Comparison of ENCODE assay signal across 7 cellular contexts in the genomic region with DNA sequence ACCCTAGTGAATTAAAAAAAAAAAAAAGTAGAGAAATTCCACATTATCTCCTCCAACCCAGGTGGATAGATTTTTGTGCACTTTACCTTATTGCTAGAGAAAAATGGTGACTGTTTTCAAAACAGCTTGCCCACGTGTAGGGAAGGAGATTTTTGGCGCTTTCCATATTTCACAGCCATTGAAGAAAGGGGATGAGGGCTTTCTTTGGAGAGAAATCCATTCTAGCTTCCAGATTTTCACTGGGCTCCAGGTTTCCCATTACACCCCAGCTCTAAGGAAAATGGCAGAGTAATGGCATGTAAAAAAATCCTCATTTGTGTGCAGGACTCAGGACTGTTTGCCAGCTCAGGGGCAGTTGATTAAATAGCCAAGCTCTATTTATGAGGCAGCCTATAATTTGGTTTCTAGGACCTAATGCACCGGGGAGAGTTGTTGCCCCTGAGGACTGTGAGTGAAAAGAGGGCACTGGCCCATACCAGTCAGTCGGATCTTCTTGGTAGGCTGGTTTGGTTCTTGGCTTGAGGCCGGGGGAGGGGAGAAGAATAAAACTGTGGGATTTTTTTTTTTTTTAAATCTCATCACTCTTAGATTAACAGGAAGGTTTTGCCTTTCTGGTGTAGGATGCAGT. TPM values are rescaled to one million over a fixed set of nuclear protein-coding genes. Genes with fewer than 3 reads are reported as not detected.
DNase-seq lines count a peak whose midpoint lies in the region; ATAC-seq, FAIRE-seq and TF ChIP-seq lines count a peak whose summit lies in the region.

No MANE protein-coding gene starts in this region.

- no peaks in the 10 kb centered on the region for H3K27me3 ChIP-seq in small intestine (ENCODE audit: control insufficient read depth in 2 of 2, insufficient read depth in 2 of 2, low read length in 2 of 2)

- no peaks in the 10 kb centered on the region for H3K27me3 Mint-ChIP-seq in T-cell

- no peak for TF ChIP-seq CTCF in HFF-Myc (IDR thresholded peaks at IDR 0.05; ENCODE audit: low read depth, low read length, missing control alignments)
- no peak for TF ChIP-seq CTCF in fibroblast of the aortic adventitia (IDR thresholded peaks at IDR 0.05; ENCODE audit: insufficient read depth, low read length)

- no peak for FAIRE-seq in small intestine (lab: Jason Lieb, UNC)

- peaks cover 31 to 38% (median 34%) of the 10 kb centered on the region in 3 donors for H3K4me1 Mint-ChIP-seq in T-cell

- POLR2A ChIA-PET in T-cell (lab: Charles Lee): interaction anchor here (1.1 to 1.2 kb wide), 2 partner anchors 23 to 51 kb away, joined by 3 to 4 read pairs; no protein-coding TSS in a partner anchor

- H3K9me3 Mint-ChIP-seq in T-cell: no peaks in the 10 kb centered on the region

- peak overlapping the region; percentile 84 to 94 for H3K27ac ChIP-seq in small intestine (ENCODE audit: low read depth in 1 of 2, low read length in 1 of 2)

- peak overlapping the region; percentile 93 to 97 for H3K27ac Mint-ChIP-seq in T-cell

- H3K36me3 Mint-ChIP-seq in T-cell: no peaks in the 10 kb centered on the region

- peak overlapping the region in 2 of 3 donors; percentile 92 to 94 for H3K4me3 Mint-ChIP-seq in T-cell

- no peak for DNase-seq in HFF-Myc (ENCODE audit: extremely low read depth, low read depth)
- DNase-seq in T-cell: no peak
- DNase-seq in fibroblast of the aortic adventitia (ENCODE audit: low read depth): peak; percentile 27
- no peak for DNase-seq in small intestine

- H3K36me3 ChIP-seq in small intestine (ENCODE audit: control insufficient read depth in 2 of 2, insufficient read depth in 2 of 2, low read length in 2 of 2): no peaks in the 10 kb centered on the region

- CTCF ChIA-PET in T-cell (lab: Charles Lee): interaction anchor here (0.7 to 1.9 kb wide), 8 partner anchors 11 to 97 kb away, joined by 3 to 5 read pairs (median 4); partner anchors contain the start of gene PIGV (in 1 of the 2)

- H3K9me3 ChIP-seq in small intestine (ENCODE audit: control insufficient read depth, low read depth): no peaks in the 10 kb centered on the region

- ATAC-seq in T-cell (replicated peaks in 1 of 4) (no peak), GM18868 (IDR thresholded peaks at IDR 0.05; ENCODE audit: unreplicated experiment) (no peak), GM21390 (IDR thresholded peaks at IDR 0.05; ENCODE audit: unreplicated experiment) (no peak), HG02623 (IDR thresholded peaks at IDR 0.05; ENCODE audit: unreplicated experiment) (no peak)

- H3K4me1 ChIP-seq in small intestine (ENCODE audit: control insufficient read depth in 2 of 2, insufficient read depth in 1 of 2, low read depth in 1 of 2, low read length in 1 of 2): peaks cover 4 to 13% of the 10 kb centered on the region in 2 donors

- WGBS in small intestine, 3 donors: 25 to 29% (median 28%) methylated on average over 5 of the region's 5 CpGs

- H3K4me3 ChIP-seq in HFF-Myc (replicated peaks; ENCODE audit: low read depth, low read length) (peak overlapping the region; percentile 58), fibroblast of the aortic adventitia (ENCODE audit: low read depth, low read length) (peak overlapping the region; percentile 75), small intestine (ENCODE audit: low read depth in 1 of 2, low read length in 2 of 2) (peak overlapping the region in 1 of 2 donors; percentile 56)

RNA-seq across cellular contexts. Expression of gene ARID1A, which starts 2.1 kb away (rescaled TPM):
- total RNA-seq in T-cell (100 to 1,000 TPM; 122 to 148 (median 126) TPM), fibroblast of the aortic adventitia (ENCODE audit: low replicate concordance) (17.4 and 26.9 TPM in 2 replicates)
- polyA plus RNA-seq in small intestine: 10 to 100 TPM in 2 of 3 donors, 1 to 10 TPM in 1; 7.8 to 23.7 (median 13.6) TPM
